1 cellular context compared by ENCODE assay signal in the genomic region with DNA sequence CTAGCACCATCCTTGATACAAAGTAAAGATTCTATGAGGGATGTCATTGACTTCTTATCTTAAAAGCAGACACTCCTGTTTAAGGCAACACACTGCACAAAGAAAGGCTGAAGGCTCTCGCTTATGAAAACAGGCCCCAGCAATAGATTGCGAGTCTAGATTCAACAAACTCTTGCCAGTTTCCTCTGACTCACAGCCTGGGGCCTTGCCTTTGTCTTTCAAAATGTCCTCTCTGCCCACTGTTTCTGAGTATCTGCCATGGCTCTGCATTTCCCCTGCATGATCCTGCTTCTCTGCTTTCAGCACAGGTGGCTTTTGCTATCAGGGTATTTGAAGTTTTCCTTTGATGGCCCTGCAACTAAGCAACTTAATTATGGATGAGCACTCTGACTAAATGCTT.
TF ChIP-seq lines count a peak whose summit lies in the region.

No MANE protein-coding gene starts in this region.

TF ChIP-seq in SK-N-SH treated with all-trans-retinoic acid at 6 μM for 48 hours, 23 proteins besides CTCF, POLR2A, EP300 and RAD21 (continued from another document):
- TF ChIP-seq CSDC2 (CRISPR knock-in tag; IDR thresholded peaks at IDR 0.05), result no peak
